ENCODE assay signal across 1 cellular context in the genomic region with DNA sequence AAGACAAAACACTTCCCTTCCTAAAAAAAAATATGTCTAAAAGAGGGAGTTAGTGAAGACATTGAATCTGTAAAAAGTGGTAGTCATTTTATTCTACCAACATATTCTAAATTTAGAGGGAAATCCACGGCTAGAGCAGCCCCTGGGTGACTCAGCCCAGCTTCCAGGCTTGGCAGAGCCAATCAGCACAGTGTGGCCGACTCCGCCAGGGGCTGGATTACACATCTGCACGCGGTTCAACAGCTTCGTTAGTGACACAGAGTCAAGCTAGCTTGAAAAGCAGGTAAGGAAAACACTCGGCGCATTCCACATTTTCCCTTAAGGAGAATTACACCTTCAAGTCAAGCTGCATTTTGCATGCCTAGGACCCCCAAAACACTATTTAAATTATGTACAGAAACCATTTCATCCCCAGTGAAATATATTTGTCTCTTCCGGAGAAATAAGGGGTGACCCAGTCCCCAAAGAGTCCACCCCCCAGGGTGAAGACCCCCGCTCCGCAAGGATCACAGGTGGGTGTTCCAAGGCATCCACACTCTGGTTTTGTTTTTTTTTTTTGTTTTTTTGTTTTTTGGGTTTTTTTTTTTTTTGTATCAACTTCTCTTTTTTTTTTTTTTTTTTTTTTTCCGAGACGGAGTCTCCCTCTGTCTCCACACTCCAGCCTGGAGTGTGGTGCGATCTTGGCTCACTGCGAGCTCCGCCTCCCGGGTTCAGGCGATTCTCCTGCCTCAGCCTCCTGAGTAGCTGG.
TF ChIP-seq lines count a peak whose summit lies in the region.

No MANE protein-coding gene starts in this region.

TF ChIP-seq in IMR-90, 13 proteins besides CTCF, POLR2A, EP300 and RAD21 (continued from another document):
- TF ChIP-seq, protein P1, sequence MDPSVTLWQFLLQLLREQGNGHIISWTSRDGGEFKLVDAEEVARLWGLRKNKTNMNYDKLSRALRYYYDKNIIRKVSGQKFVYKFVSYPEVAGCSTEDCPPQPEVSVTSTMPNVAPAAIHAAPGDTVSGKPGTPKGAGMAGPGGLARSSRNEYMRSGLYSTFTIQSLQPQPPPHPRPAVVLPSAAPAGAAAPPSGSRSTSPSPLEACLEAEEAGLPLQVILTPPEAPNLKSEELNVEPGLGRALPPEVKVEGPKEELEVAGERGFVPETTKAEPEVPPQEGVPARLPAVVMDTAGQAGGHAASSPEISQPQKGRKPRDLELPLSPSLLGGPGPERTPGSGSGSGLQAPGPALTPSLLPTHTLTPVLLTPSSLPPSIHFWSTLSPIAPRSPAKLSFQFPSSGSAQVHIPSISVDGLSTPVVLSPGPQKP (IDR thresholded peaks at IDR 0.05; ENCODE audit: borderline replicate concordance, low read depth, low read length), result no peak
- TF ChIP-seq FOS (IDR thresholded peaks at IDR 0.05; ENCODE audit: low read depth, low read length), result no peak
- no peak for TF ChIP-seq MAFK (IDR thresholded peaks at IDR 0.05; ENCODE audit: low read depth, low read length)
- no peak for TF ChIP-seq RFX5 (IDR thresholded peaks at IDR 0.05; ENCODE audit: low read depth, low read length)
- no peak for TF ChIP-seq CHD1 (IDR thresholded peaks at IDR 0.05; ENCODE audit: low read depth, low read length)
- no peak for TF ChIP-seq MXI1 (IDR thresholded peaks at IDR 0.05; ENCODE audit: borderline replicate concordance, low read depth, low read length)
- TF ChIP-seq RCOR1 (IDR thresholded peaks at IDR 0.05; ENCODE audit: insufficient replicate concordance, low read length), result no peak
- TF ChIP-seq MAZ (IDR thresholded peaks at IDR 0.05; ENCODE audit: borderline replicate concordance, low read depth, low read length), result no peak
- TF ChIP-seq, protein P2, sequence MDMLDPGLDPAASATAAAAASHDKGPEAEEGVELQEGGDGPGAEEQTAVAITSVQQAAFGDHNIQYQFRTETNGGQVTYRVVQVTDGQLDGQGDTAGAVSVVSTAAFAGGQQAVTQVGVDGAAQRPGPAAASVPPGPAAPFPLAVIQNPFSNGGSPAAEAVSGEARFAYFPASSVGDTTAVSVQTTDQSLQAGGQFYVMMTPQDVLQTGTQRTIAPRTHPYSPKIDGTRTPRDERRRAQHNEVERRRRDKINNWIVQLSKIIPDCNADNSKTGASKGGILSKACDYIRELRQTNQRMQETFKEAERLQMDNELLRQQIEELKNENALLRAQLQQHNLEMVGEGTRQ (IDR thresholded peaks at IDR 0.05; ENCODE audit: low read depth, low read length), result no peak
- no peak for TF ChIP-seq SMC3 (IDR thresholded peaks at IDR 0.05; ENCODE audit: low read depth, low read length)
- TF ChIP-seq CEBPB (IDR thresholded peaks at IDR 0.05; ENCODE audit: low read depth, low read length), result no peak
